ENCODE assay signal across 26 cellular contexts in the genomic region with DNA sequence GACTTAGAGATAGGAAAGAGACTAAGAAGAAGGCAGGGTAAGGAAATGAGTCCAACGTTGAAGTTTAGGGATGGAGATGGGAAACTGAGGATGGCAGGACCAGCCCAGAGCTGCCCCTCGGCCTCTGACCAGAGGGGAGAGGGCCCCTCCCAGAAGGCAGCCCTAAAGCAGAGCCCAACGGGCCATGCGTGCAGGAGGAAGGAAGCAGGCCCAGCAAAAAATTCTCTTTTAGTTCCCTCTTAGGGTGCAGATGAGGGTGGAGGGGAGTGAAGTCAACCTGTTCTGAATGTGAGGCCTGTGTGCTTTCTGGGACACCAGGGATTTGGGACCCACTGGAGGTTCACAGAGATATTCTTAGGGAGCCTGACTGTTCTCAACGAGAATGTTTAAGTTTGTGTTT.
DNase-seq lines count a peak whose midpoint lies in the region; ATAC-seq and FAIRE-seq lines count a peak whose summit lies in the region.
"Had no signal": no experiment of that assay in that cellular context is flagged by ENCODE, and none has a peak within 500 bp of the region (broad histone marks: within the 10 kb centered on the region; RNA-seq: fewer than 3 reads in every experiment).

No MANE protein-coding gene starts in this region.

- no peaks in the 10 kb centered on the region for H3K36me3 Mint-ChIP-seq in stimulated activated memory B cell treated with anti-CD40 and anti-IgM and Interleukin-4, amounts not matched to agents 10 μg/mL and 1 μg/mL and 100 μg/mL, for 72 hours
- H3K36me3 Mint-ChIP-seq: activated naive CD8-positive, alpha-beta T cell; immature natural killer cell had no signal

- no peak overlapping the region for H3K27ac Mint-ChIP-seq in stimulated activated memory B cell treated with anti-CD40 and anti-IgM and Interleukin-4, amounts not matched to agents 10 μg/mL and 1 μg/mL and 100 μg/mL, for 72 hours
- H3K27ac Mint-ChIP-seq: activated CD4-positive, alpha-beta T cell treated with anti-CD3 and anti-CD28 coated beads for 36 hours; activated CD8-positive, alpha-beta T cell treated with anti-CD3 and anti-CD28 coated beads, Interleukin-2, amount 10 ng/mL, durations not matched to agents 7 days and 5 days; activated naive CD8-positive, alpha-beta T cell; activated T-helper 2 cell treated with anti-CD3 and anti-CD28 coated beads, Interferon-gamma antibody, Interleukin-2, Interleukin-4, amounts not matched to agents 10 μg/mL and 5 μg/mL and 100 μg/mL, durations not matched to agents 14 hours and 24 hours and 36 hours; immature natural killer cell had no signal

- ATAC-seq in stimulated activated memory B cell treated with anti-CD40 and anti-IgM and Interleukin-4, amounts not matched to agents 10 μg/mL and 1 μg/mL and 100 μg/mL, for 72 hours = peak; percentile 43
- ATAC-seq in HG03521 (IDR thresholded peaks at IDR 0.05; ENCODE audit: unreplicated experiment) = no peak
- ATAC-seq: activated CD4-positive, alpha-beta T cell treated with anti-CD3 and anti-CD28 coated beads for 36 hours; activated CD8-positive, alpha-beta T cell treated with anti-CD3 and anti-CD28 coated beads, Interleukin-2, amount 10 ng/mL, durations not matched to agents 7 days and 5 days; left colon had no signal

- H3K27me3 Mint-ChIP-seq in stimulated activated memory B cell treated with anti-CD40 and anti-IgM and Interleukin-4, amounts not matched to agents 10 μg/mL and 1 μg/mL and 100 μg/mL, for 72 hours = no peaks in the 10 kb centered on the region
- H3K27me3 Mint-ChIP-seq: activated CD4-positive, alpha-beta T cell treated with anti-CD3 and anti-CD28 coated beads for 36 hours; activated naive CD8-positive, alpha-beta T cell had no signal

- H3K4me3 Mint-ChIP-seq in stimulated activated memory B cell treated with anti-CD40 and anti-IgM and Interleukin-4, amounts not matched to agents 10 μg/mL and 1 μg/mL and 100 μg/mL, for 72 hours = no peak overlapping the region
- H3K4me3 Mint-ChIP-seq: activated CD4-positive, alpha-beta T cell treated with anti-CD3 and anti-CD28 coated beads for 36 hours; activated CD8-positive, alpha-beta T cell treated with anti-CD3 and anti-CD28 coated beads, Interleukin-2, amount 10 ng/mL, durations not matched to agents 7 days and 5 days; activated naive CD8-positive, alpha-beta T cell; immature natural killer cell had no signal

- H3K4me1 Mint-ChIP-seq in stimulated activated memory B cell treated with anti-CD40 and anti-IgM and Interleukin-4, amounts not matched to agents 10 μg/mL and 1 μg/mL and 100 μg/mL, for 72 hours = no peaks in the 10 kb centered on the region
- H3K4me1 Mint-ChIP-seq: activated CD4-positive, alpha-beta T cell treated with anti-CD3 and anti-CD28 coated beads for 36 hours; immature natural killer cell had no signal

- peak; percentile 46 for DNase-seq in activated CD8-positive, alpha-beta memory T cell treated with anti-CD3 and anti-CD28 coated beads for 24 hours
- DNase-seq in activated CD8-positive, alpha-beta memory T cell treated with anti-CD3 and anti-CD28 coated beads, Interleukin-2, amount 50 U/mL, for 48 hours = no peak
- DNase-seq in NOMO-1 treated with dmso at 0.1 percent for 144 hours (lab: John Stamatoyannopoulos, UW; ENCODE audit: unreplicated experiment) (peak; percentile 4), islet precursor cell (peak; percentile 13), HK-2 (ENCODE audit: unreplicated experiment) (no peak), frontal cortex (ENCODE audit: low spot score in 2 of 2) (no peak)
- DNase-seq: activated CD4-positive, alpha-beta T cell treated with anti-CD3 and anti-CD28 coated beads for 36 hours; activated CD8-positive, alpha-beta T cell treated with anti-CD3 and anti-CD28 coated beads, Interleukin-2, amount 10 ng/mL, durations not matched to agents 7 days and 5 days; activated T-cell treated with anti-CD3 and anti-CD28 coated beads for 4 hours; anterior cingulate cortex; effector CD4-positive, alpha-beta T cell; HCEC 1CT; immature natural killer cell; left colon; NCI-H146; NCI-H2107; NCI-H446; NCI-H82; nucleus accumbens; OCI-M1; stimulated activated CD4-positive, alpha-beta T cell treated with anti-CD3 and anti-CD28 coated beads, Interleukin-15, amount 100 ng/mL, for 24 hours; stimulated activated CD4-positive, alpha-beta T cell treated with anti-CD3 and anti-CD28 coated beads, Interleukin-4, amount 100 ng/mL, for 4 hours had no signal

- FAIRE-seq in frontal cortex (lab: Jason Lieb, UNC) = no peak

- no peaks in the 10 kb centered on the region for H3K9me3 Mint-ChIP-seq in stimulated activated memory B cell treated with anti-CD40 and anti-IgM and Interleukin-4, amounts not matched to agents 10 μg/mL and 1 μg/mL and 100 μg/mL, for 72 hours
- H3K9me3 Mint-ChIP-seq: activated T-helper 2 cell treated with anti-CD3 and anti-CD28 coated beads, Interferon-gamma antibody, Interleukin-2, Interleukin-4, amounts not matched to agents 10 μg/mL and 5 μg/mL and 100 μg/mL, durations not matched to agents 14 hours and 24 hours and 36 hours; immature natural killer cell had no signal

Comparison
In these comparisons a context has a peak if more than half of its experiments do, and no peak if none do; other contexts are left out.
1. DNase-seq: peak in activated CD8-positive, alpha-beta memory T cell treated with anti-CD3 and anti-CD28 coated beads for 24 hours (single experiment), NOMO-1 treated with dmso at 0.1 percent for 144 hours (single experiment) and islet precursor cell (single experiment); none in activated CD8-positive, alpha-beta memory T cell treated with anti-CD3 and anti-CD28 coated beads, Interleukin-2, amount 50 U/mL, for 48 hours (single experiment), HK-2 (single experiment) and frontal cortex (0 of 2).